ENCODE assay signal across 28 cellular contexts in genomic region chr2:108454440-108454839, GRCh38. TPM values are rescaled to one million over a fixed set of nuclear protein-coding genes. Genes with fewer than 3 reads are reported as not detected.
DNase-seq lines count a peak whose midpoint lies in the region; ATAC-seq and TF ChIP-seq lines count a peak whose summit lies in the region.
"Had no signal": no experiment of that assay in that cellular context is flagged by ENCODE, and none has a peak within 500 bp of the region (broad histone marks: within the 10 kb centered on the region; RNA-seq: fewer than 3 reads in every experiment).

No MANE protein-coding gene starts in this region.

- TF ChIP-seq POLR2A in gastrocnemius medialis (IDR thresholded peaks at IDR 0.05), result no peak

- H3K9me3 Mint-ChIP-seq in activated T-cell treated with anti-CD3 and anti-CD28 coated beads, Interleukin-2, amount 50 U/mL, for 72 hours, result peaks cover 7 to 13% of the 10 kb centered on the region in 2 donors
- H3K9me3 Mint-ChIP-seq in activated T-cell treated with anti-CD3 and anti-CD28 coated beads, Interleukin-2, amount 50 U/mL, for 4 hours, result peaks cover 18% of the 10 kb centered on the region
- H3K9me3 Mint-ChIP-seq in activated T-helper 17 cell treated with anti-CD3 and anti-CD28 coated beads, Interleukin-2, amount 50 U/mL, for 72 hours, result peaks cover 9% of the 10 kb centered on the region
- H3K9me3 Mint-ChIP-seq in neural crest cell, result peaks cover 21% of the 10 kb centered on the region
- peaks cover 20% of the 10 kb centered on the region in 2 donors for H3K9me3 Mint-ChIP-seq in stimulated activated naive CD8-positive, alpha-beta T cell treated with anti-CD3 and anti-CD28 coated beads, Interleukin-15, amount 100 ng/mL, for 72 hours
- H3K9me3 Mint-ChIP-seq: H9 had no signal

- H3K36me3 Mint-ChIP-seq in activated T-cell treated with anti-CD3 and anti-CD28 coated beads, Interleukin-2, amount 50 U/mL, for 72 hours (ENCODE audit: insufficient read depth in 2 of 2), result peaks cover 33 to 61% of the 10 kb centered on the region in 2 donors
- peaks cover 62% of the 10 kb centered on the region for H3K36me3 Mint-ChIP-seq in activated T-cell treated with anti-CD3 and anti-CD28 coated beads, Interleukin-2, amount 50 U/mL, for 4 hours (ENCODE audit: insufficient read depth)
- H3K36me3 Mint-ChIP-seq in activated T-helper 17 cell treated with anti-CD3 and anti-CD28 coated beads, Interleukin-2, amount 50 U/mL, for 72 hours (ENCODE audit: low read depth), result peaks cover 98% of the 10 kb centered on the region
- H3K36me3 Mint-ChIP-seq in neural crest cell (ENCODE audit: low read depth), result peaks cover 57% of the 10 kb centered on the region

- H3K27me3 Mint-ChIP-seq in activated T-cell treated with anti-CD3 and anti-CD28 coated beads, Interleukin-2, amount 50 U/mL, for 72 hours (ENCODE audit: low read depth), result no peaks in the 10 kb centered on the region
- no peaks in the 10 kb centered on the region for H3K27me3 Mint-ChIP-seq in activated T-cell treated with anti-CD3 and anti-CD28 coated beads, Interleukin-2, amount 50 U/mL, for 4 hours (ENCODE audit: low read depth)
- H3K27me3 Mint-ChIP-seq in activated T-helper 17 cell treated with anti-CD3 and anti-CD28 coated beads, Interleukin-2, amount 50 U/mL, for 72 hours, result no peaks in the 10 kb centered on the region
- no peaks in the 10 kb centered on the region for H3K27me3 Mint-ChIP-seq in neural crest cell (ENCODE audit: low read depth)
- H3K27me3 Mint-ChIP-seq in stimulated activated naive CD8-positive, alpha-beta T cell treated with anti-CD3 and anti-CD28 coated beads, Interleukin-15, amount 100 ng/mL, for 72 hours, result no peaks in the 10 kb centered on the region

- no peak for DNase-seq in activated T-cell treated with anti-CD3 and anti-CD28 coated beads, Interleukin-2, amount 50 U/mL, for 72 hours
- DNase-seq in activated T-cell treated with anti-CD3 and anti-CD28 coated beads, Interleukin-2, amount 50 U/mL, for 4 hours, result no peak
- DNase-seq in choroid plexus epithelial cell (ENCODE audit: low read depth) (peak; percentile 56), neural crest cell (ENCODE audit: low read depth, low spot score) (no peak), gastrocnemius medialis (no peak), islet precursor cell (no peak)
- no peak for DNase-seq in stimulated activated naive CD8-positive, alpha-beta T cell treated with anti-CD3 and anti-CD28 coated beads, Interleukin-15, amount 100 ng/mL, for 72 hours
- DNase-seq: 8988T; ACHN; BE2C; Calu3; DND-41; H9; Kasumi-1; MV-4-11; NCI-H1105 treated with DMSO at 0.1 percent for 48 hours; NCI-H1694; NCI-H2029 treated with DMSO at 0.1 percent for 48 hours; NCI-H446 treated with DMSO at 0.1 percent for 48 hours; NCI-H526; NCI-H82; NK-92 treated with Interleukin-12 subunit alpha and Interleukin-12 subunit beta, amount 100 ng/mL, for 24 hours; PC-3 had no signal

- no peaks in the 10 kb centered on the region for H3K27me3 ChIP-seq in gastrocnemius medialis
- H3K27me3 ChIP-seq: BE2C, SJSA1 had no signal

- H3K27ac ChIP-seq in gastrocnemius medialis, result no peak overlapping the region
- H3K27ac ChIP-seq: SJSA1 had no signal

- peaks cover 66% of the 10 kb centered on the region for H3K4me1 Mint-ChIP-seq in activated T-cell treated with anti-CD3 and anti-CD28 coated beads, Interleukin-2, amount 50 U/mL, for 72 hours (ENCODE audit: low read depth)
- H3K4me1 Mint-ChIP-seq in activated T-cell treated with anti-CD3 and anti-CD28 coated beads, Interleukin-2, amount 50 U/mL, for 4 hours (ENCODE audit: low read depth), result peaks cover 63% of the 10 kb centered on the region
- H3K4me1 Mint-ChIP-seq in activated T-helper 17 cell treated with anti-CD3 and anti-CD28 coated beads, Interleukin-2, amount 50 U/mL, for 72 hours, result peaks cover 30% of the 10 kb centered on the region
- peaks cover 10% of the 10 kb centered on the region for H3K4me1 Mint-ChIP-seq in neural crest cell
- H3K4me1 Mint-ChIP-seq in stimulated activated naive CD8-positive, alpha-beta T cell treated with anti-CD3 and anti-CD28 coated beads, Interleukin-15, amount 100 ng/mL, for 72 hours, result peaks cover 60% of the 10 kb centered on the region

- TF ChIP-seq CTCF in choroid plexus epithelial cell (conservative IDR thresholded peaks at IDR 0.05; ENCODE audit: low read depth, low read length) (no peak), neural crest cell (conservative IDR thresholded peaks at IDR 0.05) (no peak), gastrocnemius medialis (IDR thresholded peaks at IDR 0.05 in 4 of 5, conservative IDR thresholded peaks at IDR 0.05 in 1 of 5) (no peak)

- no peak overlapping the region for H3K4me3 ChIP-seq in choroid plexus epithelial cell (ENCODE audit: low read depth, low read length)
- no peak overlapping the region for H3K4me3 ChIP-seq in gastrocnemius medialis
- H3K4me3 ChIP-seq: GM23338, SJSA1 had no signal

- H3K36me3 ChIP-seq in gastrocnemius medialis, result peaks cover 0 to 48% of the 10 kb centered on the region in 2 donors
- H3K36me3 ChIP-seq: BE2C had no signal

- in situ Hi-C loops in gastrocnemius medialis (cut with MboI; ENCODE audit: low sequenced_read_pairs in 4 of 4), result loop anchor here in 1 of 4 donors (25.0 kb wide), 1 partner anchor 133 kb away; no protein-coding TSS in a partner anchor

- intact Hi-C loops in gastrocnemius medialis (cut with DNase I; ENCODE audit: low total_unique reads), result no loop called here

- H3K4me3 Mint-ChIP-seq in activated T-cell treated with anti-CD3 and anti-CD28 coated beads, Interleukin-2, amount 50 U/mL, for 72 hours, result no peak overlapping the region
- no peak overlapping the region for H3K4me3 Mint-ChIP-seq in activated T-cell treated with anti-CD3 and anti-CD28 coated beads, Interleukin-2, amount 50 U/mL, for 4 hours
- no peak overlapping the region for H3K4me3 Mint-ChIP-seq in activated T-helper 17 cell treated with anti-CD3 and anti-CD28 coated beads, Interleukin-2, amount 50 U/mL, for 72 hours
- H3K4me3 Mint-ChIP-seq in neural crest cell, result peak overlapping the region; percentile 4
- no peak overlapping the region for H3K4me3 Mint-ChIP-seq in stimulated activated naive CD8-positive, alpha-beta T cell treated with anti-CD3 and anti-CD28 coated beads, Interleukin-15, amount 100 ng/mL, for 72 hours
- H3K4me3 Mint-ChIP-seq: CD14-positive monocyte, GM23338, H9 had no signal

- peak overlapping the region; percentile 54 for H3K27ac Mint-ChIP-seq in activated T-cell treated with anti-CD3 and anti-CD28 coated beads, Interleukin-2, amount 50 U/mL, for 72 hours
- H3K27ac Mint-ChIP-seq in activated T-helper 17 cell treated with anti-CD3 and anti-CD28 coated beads, Interleukin-2, amount 50 U/mL, for 72 hours, result no peak overlapping the region
- no peak overlapping the region for H3K27ac Mint-ChIP-seq in neural crest cell (ENCODE audit: unreplicated experiment)
- H3K27ac Mint-ChIP-seq in stimulated activated naive CD8-positive, alpha-beta T cell treated with anti-CD3 and anti-CD28 coated beads, Interleukin-15, amount 100 ng/mL, for 72 hours, result no peak overlapping the region
- H3K27ac Mint-ChIP-seq: GM23338, H9 had no signal

- peak in 1 of 2 donors; percentile 38 for ATAC-seq in activated T-cell treated with anti-CD3 and anti-CD28 coated beads, Interleukin-2, amount 50 U/mL, for 72 hours (replicated peaks in 1 of 2)
- ATAC-seq in activated T-cell treated with anti-CD3 and anti-CD28 coated beads, Interleukin-2, amount 50 U/mL, for 4 hours, result no peak
- ATAC-seq in activated T-helper 17 cell treated with anti-CD3 and anti-CD28 coated beads, Interleukin-2, amount 50 U/mL, for 72 hours (replicated peaks), result peak; percentile 57
- no peak for ATAC-seq in gastrocnemius medialis
- ATAC-seq in stimulated activated naive CD8-positive, alpha-beta T cell treated with anti-CD3 and anti-CD28 coated beads, Interleukin-15, amount 100 ng/mL, for 72 hours, result no peak
- ATAC-seq: GM23338, PC-3, Right ventricle myocardium inferior had no signal

- H3K9me3 ChIP-seq in gastrocnemius medialis, result no peaks in the 10 kb centered on the region
- H3K9me3 ChIP-seq: BE2C, SJSA1 had no signal

- H3K4me1 ChIP-seq in gastrocnemius medialis, result peaks cover 7 to 8% of the 10 kb centered on the region in 2 donors
- H3K4me1 ChIP-seq: BE2C had no signal

RNA-seq across cellular contexts. Expression of gene GCC2, which starts 5.4 kb away (rescaled TPM):
- 10 to 100 TPM; 65.5 to 68.7 TPM for total RNA-seq in activated T-cell treated with anti-CD3 and anti-CD28 coated beads, Interleukin-2, amount 50 U/mL, for 72 hours
- 10 to 100 TPM; 25.6 to 28.0 (median 27.8) TPM for total RNA-seq in activated T-cell treated with anti-CD3 and anti-CD28 coated beads, Interleukin-2, amount 50 U/mL, for 4 hours
- total RNA-seq in activated T-helper 17 cell treated with anti-CD3 and anti-CD28 coated beads, Interleukin-2, amount 50 U/mL, for 72 hours, result 10 to 100 TPM; 32.4 to 62.9 TPM
- 24.6 and 24.9 TPM in 2 replicates for total RNA-seq in neural crest cell
- 10 to 100 TPM; 16.7 to 43.1 (median 19.3) TPM for total RNA-seq in gastrocnemius medialis
